In genomic region chr12:76670776-76671175, GRCh38 we compare ENCODE assay signal across 15 cellular contexts.
DNase-seq lines count a peak whose midpoint lies in the region; ATAC-seq, FAIRE-seq and TF ChIP-seq lines count a peak whose summit lies in the region.
"Had no signal": no experiment of that assay in that cellular context is flagged by ENCODE, and none has a peak within 500 bp of the region (broad histone marks: within the 10 kb centered on the region; RNA-seq: fewer than 3 reads in every experiment).

No MANE protein-coding gene starts in this region.

- H3K4me2 ChIP-seq in K562 (ENCODE audit: insufficient read depth, low read length), result no peak overlapping the region
- H3K4me2 ChIP-seq: BLaER1 had no signal

- no peaks in the 10 kb centered on the region; the same call in 1 of the 2 replicates for H3K9me3 ChIP-seq in K562 (replicated peaks; ENCODE audit: control insufficient read depth, insufficient read depth, low read depth, low read length)
- H3K9me3 ChIP-seq: BLaER1 had no signal

- TF ChIP-seq RAD21 in K562 (CRISPR knock-in tag; conservative IDR thresholded peaks at IDR 0.05 in 1 of 2, IDR thresholded peaks at IDR 0.05 in 1 of 2), result no peak

- no peak for TF ChIP-seq EP300 in K562 (IDR thresholded peaks at IDR 0.05; ENCODE audit: low read length)

- no peaks in the 10 kb centered on the region for H3K36me3 ChIP-seq in K562 (ENCODE audit: control insufficient read depth, insufficient read depth, low read length)
- H3K36me3 ChIP-seq: BLaER1 had no signal

- H3K4me3 ChIP-seq in AG10803 (ENCODE audit: low read length) (no peak overlapping the region), K562 (no peak overlapping the region)
- H3K4me3 ChIP-seq: BLaER1 had no signal

- CTCF ChIA-PET in K562 (lab: Yijun Ruan, JAX; ENCODE audit: low intra/inter-chr PET ratio), result no interaction called here

- H4K20me1 ChIP-seq in K562 (replicated peaks; ENCODE audit: control insufficient read depth, insufficient read depth, low read length), result no peaks in the 10 kb centered on the region
- H4K20me1 ChIP-seq: BLaER1 had no signal

- POLR2A ChIA-PET in K562 (lab: Yijun Ruan, JAX), result interaction anchor here (0.5 kb wide), 1 partner anchor 138 kb away, joined by 4 read pairs; no protein-coding TSS in a partner anchor

- TF ChIP-seq CTCF in AG10803 (conservative IDR thresholded peaks at IDR 0.05; ENCODE audit: low read length), result no peak
- no peak for TF ChIP-seq CTCF in K562 (IDR thresholded peaks at IDR 0.05 in 2 of 3, conservative IDR thresholded peaks at IDR 0.05 in 1 of 3; ENCODE audit: insufficient read depth in 2 of 3, low read depth in 1 of 3, low read length in 3 of 3)

- H3K27ac ChIP-seq in K562 (ENCODE audit: extremely low read depth, low read depth, low read length), result no peak overlapping the region
- H3K27ac ChIP-seq: BLaER1, HL-60 had no signal

- H3K9me1 ChIP-seq in K562 (ENCODE audit: control insufficient read depth, insufficient read depth, low read length), result no peaks in the 10 kb centered on the region

- H3K9ac ChIP-seq in K562 (ENCODE audit: insufficient read depth in 1 of 2, low read depth in 2 of 2, low read length in 2 of 2), result no peak overlapping the region
- H3K9ac ChIP-seq: BLaER1 had no signal

- intact Hi-C loops in K562 (cut with micrococcal nuclease) (no loop called here), posterior cingulate gyrus (cut with DNase I) (no loop called here)

- 17% methylated on average over 1 of the region's 1 CpG for WGBS in K562 (ENCODE audit: insufficient coverage, low coverage, missing lambda C conversion rate)

- no peak for FAIRE-seq in K562 (lab: Jason Lieb, UNC)
- FAIRE-seq: frontal cortex, H1 had no signal

- ATAC-seq in K562, result no peak
- ATAC-seq in HG02973 (IDR thresholded peaks at IDR 0.05; ENCODE audit: unreplicated experiment), result no peak
- ATAC-seq in GM21423 (IDR thresholded peaks at IDR 0.05; ENCODE audit: unreplicated experiment), result no peak
- no peak for ATAC-seq in GM18867 (IDR thresholded peaks at IDR 0.05; ENCODE audit: unreplicated experiment)

- H3K4me1 ChIP-seq in K562 (replicated peaks in 1 of 2; ENCODE audit: control insufficient read depth in 2 of 2, insufficient read depth in 2 of 2, low read length in 2 of 2), result no peaks in the 10 kb centered on the region; a peak in 1 of 5 replicates
- H3K4me1 ChIP-seq: BLaER1 had no signal

- H3K79me2 ChIP-seq in K562 (ENCODE audit: control insufficient read depth, insufficient read depth, low read length), result no peaks in the 10 kb centered on the region

- H2AFZ ChIP-seq in K562 (ENCODE audit: low read depth, low read length), result no peak overlapping the region

- no TSS peak for BruUV-seq in K562 (replicated peaks; lab: Mats Ljungman, UMichigan)

- H3K27me3 ChIP-seq in K562 (ENCODE audit: control insufficient read depth in 2 of 2, insufficient read depth in 2 of 2, low read length in 2 of 2), result no peaks in the 10 kb centered on the region
- H3K27me3 ChIP-seq: BLaER1 had no signal

- in situ Hi-C loops in K562 (cut with MboI), result no loop called here

- DNase-seq in AG10803 (ENCODE audit: low read depth) (peak; percentile 89), HS-27A (ENCODE audit: low read depth) (peak; percentile 31), K562 (ENCODE audit: extremely low read depth in 1 of 4, low spot score in 3 of 4) (no peak), kidney tubule cell (ENCODE audit: low spot score) (peak; percentile 58), posterior cingulate gyrus (no peak)
- DNase-seq: activated B cell treated with CpG ODN at 0.5 μM for 24 hours; activated T-cell treated with anti-CD3 and anti-CD28 coated beads, Interleukin-2, amount 50 U/mL, for 24 hours; immature natural killer cell had no signal

- TF ChIP-seq POLR2A in K562 (conservative IDR thresholded peaks at IDR 0.05), result no peak

TF ChIP-seq in K562, 482 proteins besides CTCF, POLR2A, EP300 and RAD21:
- TF ChIP-seq C11orf30 (IDR thresholded peaks at IDR 0.05; ENCODE audit: low read depth) (0 out of 2 replicates have a peak, but pooled peaks have one; percentile 10), ZNF717 (CRISPR knock-in tag; IDR thresholded peaks at IDR 0.05) (no peak)
- TF ChIP-seq, protein P1, sequence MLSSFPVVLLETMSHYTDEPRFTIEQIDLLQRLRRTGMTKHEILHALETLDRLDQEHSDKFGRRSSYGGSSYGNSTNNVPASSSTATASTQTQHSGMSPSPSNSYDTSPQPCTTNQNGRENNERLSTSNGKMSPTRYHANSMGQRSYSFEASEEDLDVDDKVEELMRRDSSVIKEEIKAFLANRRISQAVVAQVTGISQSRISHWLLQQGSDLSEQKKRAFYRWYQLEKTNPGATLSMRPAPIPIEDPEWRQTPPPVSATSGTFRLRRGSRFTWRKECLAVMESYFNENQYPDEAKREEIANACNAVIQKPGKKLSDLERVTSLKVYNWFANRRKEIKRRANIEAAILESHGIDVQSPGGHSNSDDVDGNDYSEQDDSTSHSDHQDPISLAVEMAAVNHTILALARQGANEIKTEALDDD (IDR thresholded peaks at IDR 0.05), result no peak

Comparison
In these comparisons a context has a peak if more than half of its experiments do, and no peak if none do; other contexts are left out.
1. DNase-seq: peak in AG10803 (single experiment), HS-27A (single experiment) and kidney tubule cell (single experiment); none in K562 (0 of 4) and posterior cingulate gyrus (0 of 10).